ENCODE assay signal across 9 cellular contexts in genomic region chr3:122100591-122101491, GRCh38. TPM values are rescaled to one million over a fixed set of nuclear protein-coding genes. Genes with fewer than 3 reads are reported as not detected.
DNase-seq lines count a peak whose midpoint lies in the region; ATAC-seq and TF ChIP-seq lines count a peak whose summit lies in the region.
"Had no signal": no experiment of that assay in that cellular context is flagged by ENCODE, and none has a peak within 500 bp of the region (broad histone marks: within the 10 kb centered on the region; RNA-seq: fewer than 3 reads in every experiment).

No MANE protein-coding gene starts in this region.

- POLR2A ChIA-PET in SK-N-SH (lab: Yijun Ruan, JAX): no interaction called here

- H3K14ac ChIP-seq in trophoblast cell (ENCODE audit: low read length): no peak overlapping the region

- no peak overlapping the region for H3K9ac ChIP-seq in SK-N-SH
- H3K9ac ChIP-seq in trophoblast cell (ENCODE audit: low read length): no peak overlapping the region

- no peak for TF ChIP-seq EP300 in SK-N-SH (IDR thresholded peaks at IDR 0.05; ENCODE audit: borderline replicate concordance in 1 of 2, low read depth in 1 of 2, low read length in 1 of 2)

- H3K36me3 ChIP-seq in SK-N-SH (replicated peaks in 1 of 2; ENCODE audit: control insufficient read depth in 1 of 2, insufficient read depth in 2 of 2, low read length in 1 of 2): no peaks in the 10 kb centered on the region
- H3K36me3 ChIP-seq in trophoblast cell (ENCODE audit: control insufficient read depth in 1 of 2, insufficient read depth in 2 of 2, low read length in 2 of 2): no peaks in the 10 kb centered on the region
- H3K36me3 ChIP-seq in uterus: no peaks in the 10 kb centered on the region

- DNase-seq in NOMO-1 treated with DMSO at 0.1 percent for 48 hours (lab: John Stamatoyannopoulos, UW; ENCODE audit: unreplicated experiment) (peak; percentile 39), NOMO-1 treated with dmso at 0.1 percent for 144 hours (lab: John Stamatoyannopoulos, UW; ENCODE audit: unreplicated experiment) (no peak), SK-N-SH (no peak), trophoblast cell (peak; percentile 70 to 94), uterus (no peak), left lobe of liver (ENCODE audit: low spot score) (no peak), cardiac septum (ENCODE audit: low spot score) (no peak)

- H2BK12ac ChIP-seq in trophoblast cell (ENCODE audit: low read length): peak overlapping the region; percentile 83

- peak overlapping the region in 1 of 2 experiments; percentile 9; a peak in 1 of 4 replicates for H3K4me3 ChIP-seq in SK-N-SH (ENCODE audit: low read depth in 2 of 2, low read length in 1 of 2)
- no peak overlapping the region for H3K4me3 ChIP-seq in trophoblast cell (ENCODE audit: low read depth, low read length)
- no peak overlapping the region for H3K4me3 ChIP-seq in uterus

- H4K8ac ChIP-seq in trophoblast cell (ENCODE audit: low read depth, low read length): no peak overlapping the region

- peaks cover 8% of the 10 kb centered on the region for H3K79me1 ChIP-seq in trophoblast cell (ENCODE audit: low read length)

- peak overlapping the region; percentile 31 for H2BK5ac ChIP-seq in trophoblast cell (ENCODE audit: low read depth, low read length, poor library complexity)

- H3K79me2 ChIP-seq in SK-N-SH (ENCODE audit: insufficient read depth) (no peaks in the 10 kb centered on the region), trophoblast cell (ENCODE audit: control insufficient read depth, insufficient read depth, low read length, poor library complexity) (no peaks in the 10 kb centered on the region)

- H3K23ac ChIP-seq in trophoblast cell (ENCODE audit: low read length): no peak overlapping the region

- TF ChIP-seq POLR2A in uterus (IDR thresholded peaks at IDR 0.05): no peak

- no peak overlapping the region for H2AK5ac ChIP-seq in trophoblast cell (ENCODE audit: low read length)

- no peak overlapping the region for H3K4ac ChIP-seq in trophoblast cell (ENCODE audit: low read depth, low read length)

- H3K4me1 ChIP-seq in SK-N-SH (ENCODE audit: control insufficient read depth in 1 of 2, insufficient read depth in 2 of 2, low read depth in 1 of 2, low read length in 1 of 2) (no peaks in the 10 kb centered on the region), trophoblast cell (ENCODE audit: control insufficient read depth in 1 of 2, insufficient read depth in 2 of 2, low read length in 2 of 2) (peaks cover 9 to 18% of the 10 kb centered on the region in 2 experiments), uterus (no peaks in the 10 kb centered on the region)

- H2AFZ ChIP-seq in SK-N-SH (ENCODE audit: low read depth) (peak overlapping the region; percentile 16; the same call in 1 of the 2 replicates), trophoblast cell (ENCODE audit: insufficient read depth, low read length, poor library complexity) (no peak overlapping the region)

- peak overlapping the region; percentile 4 for H2BK120ac ChIP-seq in trophoblast cell (ENCODE audit: insufficient read depth, low read length, poor library complexity)

- 5% methylated on average over 8 of the region's 8 CpGs for WGBS in SK-N-SH (ENCODE audit: low lambda C conversion rate)
- WGBS in trophoblast cell (ENCODE audit: extremely low coverage, insufficient coverage, insufficient read length): no CpG with 5 or more reads among the region's 8 CpGs

- H4K91ac ChIP-seq in trophoblast cell (ENCODE audit: low read depth, low read length): peak overlapping the region; percentile 74

- intact Hi-C loops in uterus (cut with DNase I; ENCODE audit: low total_unique reads): no loop called here
- intact Hi-C loops in cardiac septum (cut with DNase I): no loop called here

- TF ChIP-seq CTCF in SK-N-SH (IDR thresholded peaks at IDR 0.05) (no peak), uterus (IDR thresholded peaks at IDR 0.05) (no peak)

- H4K12ac ChIP-seq in trophoblast cell (ENCODE audit: low read depth, low read length): no peak overlapping the region

- H3K9me3 ChIP-seq in SK-N-SH (no peaks in the 10 kb centered on the region), trophoblast cell (ENCODE audit: insufficient read depth, low read depth, low read length) (no peaks in the 10 kb centered on the region), uterus (no peaks in the 10 kb centered on the region)

- no peaks in the 10 kb centered on the region for H3K9me2 ChIP-seq in SK-N-SH

- no peaks in the 10 kb centered on the region for H3F3A ChIP-seq in SK-N-SH (replicated peaks; ENCODE audit: insufficient read depth)

- no peak overlapping the region for H3K18ac ChIP-seq in trophoblast cell (ENCODE audit: low read length)

- H4K20me1 ChIP-seq in SK-N-SH (ENCODE audit: insufficient read depth): no peaks in the 10 kb centered on the region

- CTCF ChIA-PET in SK-N-SH (lab: Yijun Ruan, JAX): interaction anchor here (0.9 to 2.3 kb wide), 15 partner anchors 8 to 583 kb away, joined by 3 to 23 read pairs (median 4); partner anchors contain the start of gene POLQ

- no peak for TF ChIP-seq RAD21 in SK-N-SH (IDR thresholded peaks at IDR 0.05; ENCODE audit: low read length)

- ATAC-seq in HG02588 (IDR thresholded peaks at IDR 0.05; ENCODE audit: unreplicated experiment): peak; percentile 31
- no peak for ATAC-seq in left lobe of liver

- H3K4me2 ChIP-seq in SK-N-SH (peak overlapping the region; percentile 33; the same call in 1 of the 2 replicates), trophoblast cell (ENCODE audit: low read length) (no peak overlapping the region)

- peaks cover 13% of the 10 kb centered on the region; the same call in 1 of the 2 replicates for H3K27me3 ChIP-seq in SK-N-SH (ENCODE audit: insufficient read depth)
- H3K27me3 ChIP-seq in trophoblast cell (ENCODE audit: insufficient read depth, low read length): no peaks in the 10 kb centered on the region
- no peaks in the 10 kb centered on the region for H3K27me3 ChIP-seq in uterus

- H3K27ac ChIP-seq in SK-N-SH (ENCODE audit: low read depth in 2 of 2, low read length in 1 of 2) (no peak overlapping the region), trophoblast cell (ENCODE audit: low read depth, low read length) (peak overlapping the region; percentile 72), uterus (no peak overlapping the region)
- H3K27ac ChIP-seq: C4-2B had no signal

TF ChIP-seq in SK-N-SH, 30 proteins besides CTCF, POLR2A, EP300 and RAD21:
- TF ChIP-seq RCOR1 (IDR thresholded peaks at IDR 0.05; ENCODE audit: low read length) (no peak), RFX5 (IDR thresholded peaks at IDR 0.05; ENCODE audit: low read length) (peak; percentile 82)

RNA-seq across cellular contexts. Expression of gene CD86, which starts 45.7 kb away (rescaled TPM):
- not detected in 2 replicates for polyA plus RNA-seq in SK-N-SH (2012; rRNA removed)
- polyA plus RNA-seq in SK-N-SH (2012; cell fraction: cytosol; rRNA removed): not detected in 2 replicates
- not detected in 2 replicates for polyA plus RNA-seq in SK-N-SH (2012; cell fraction: nucleus; rRNA removed)
- polyA plus RNA-seq in trophoblast cell (2013): 0.03 TPM in 1 of 2 replicates, not detected in the other
- total RNA-seq in uterus: 1 to 10 TPM in 3 of 4 donors, under 1 TPM in 1; 0.29 to 4.3 (median 3.0) TPM
- total RNA-seq in left lobe of liver: 1.4 TPM
- total RNA-seq in cardiac septum: 1.9 TPM

Comparison
In these comparisons a context has a peak if more than half of its experiments do, and no peak if none do; other contexts are left out.
1. DNase-seq: peak in NOMO-1 treated with DMSO at 0.1 percent for 48 hours (single experiment) and trophoblast cell (2 of 2); none in NOMO-1 treated with dmso at 0.1 percent for 144 hours (single experiment), SK-N-SH (single experiment), uterus (0 of 2), left lobe of liver (single experiment) and cardiac septum (single experiment).